Comparison of ENCODE assay signal across 10 cellular contexts in genomic region chr3:12180218-12180617, GRCh38. TPM values are rescaled to one million over a fixed set of nuclear protein-coding genes. Genes with fewer than 3 reads are reported as not detected.
DNase-seq lines count a peak whose midpoint lies in the region; ATAC-seq and TF ChIP-seq lines count a peak whose summit lies in the region.
"Had no signal": no experiment of that assay in that cellular context is flagged by ENCODE, and none has a peak within 500 bp of the region (broad histone marks: within the 10 kb centered on the region; RNA-seq: fewer than 3 reads in every experiment).

No MANE protein-coding gene starts in this region.

- H3K9me3 Mint-ChIP-seq in natural killer cell treated with Interleukin-12 subunit alpha and Interleukin-12 subunit beta and Interleukin-15 and Interleukin-18, amount 100 ng/mL, for 72 hours = no peaks in the 10 kb centered on the region

- H3K4me3 Mint-ChIP-seq in natural killer cell treated with Interleukin-12 subunit alpha and Interleukin-12 subunit beta and Interleukin-15 and Interleukin-18, amount 100 ng/mL, for 72 hours = no peak overlapping the region

- no peaks in the 10 kb centered on the region for H3K4me1 Mint-ChIP-seq in natural killer cell treated with Interleukin-12 subunit alpha and Interleukin-12 subunit beta and Interleukin-15 and Interleukin-18, amount 100 ng/mL, for 72 hours (ENCODE audit: low read depth in 2 of 2)

- 43 to 51% methylated on average over 3 of the region's 6 CpGs for WGBS in transverse colon (ENCODE audit: low coverage in 1 of 2), 2 donors

- TF ChIP-seq CTCF in brain microvascular endothelial cell (IDR thresholded peaks at IDR 0.05; ENCODE audit: low read depth, low read length, missing control alignments) (no peak), transverse colon (IDR thresholded peaks at IDR 0.05) (peak in 2 of 5 experiments; percentile 32 to 48)

- DNase-seq in DMS53 (lab: John Stamatoyannopoulos, UW) = peak; percentile 4
- no peak for DNase-seq in DMS53 treated with DMSO at 0.1 percent for 48 hours (lab: John Stamatoyannopoulos, UW; ENCODE audit: unreplicated experiment)
- DNase-seq in brain microvascular endothelial cell = peak; percentile 84
- DNase-seq in iPS-NIHi11 (ENCODE audit: low spot score) = peak; percentile 53
- peak; percentile 69 for DNase-seq in transverse colon
- no peak for DNase-seq in natural killer cell treated with Interleukin-12 subunit alpha and Interleukin-12 subunit beta and Interleukin-15 and Interleukin-18, amount 100 ng/mL, for 72 hours (ENCODE audit: low spot score)
- no peak for DNase-seq in COLO668 (lab: John Stamatoyannopoulos, UW; ENCODE audit: unreplicated experiment)
- DNase-seq: activated CD4-positive, CD25-positive, alpha-beta regulatory T cell treated with anti-CD3 and anti-CD28 coated beads, Interleukin-2, amount 50 U/mL, for 72 hours had no signal

- intact Hi-C loops in transverse colon (cut with DNase I; ENCODE audit: low total_unique reads) = no loop called here

- ATAC-seq in natural killer cell treated with Interleukin-12 subunit alpha and Interleukin-12 subunit beta and Interleukin-15 and Interleukin-18, amount 100 ng/mL, for 72 hours = no peak
- no peak for ATAC-seq in HG03565 (IDR thresholded peaks at IDR 0.05; ENCODE audit: unreplicated experiment)

- no peaks in the 10 kb centered on the region for H3K36me3 ChIP-seq in brain microvascular endothelial cell (replicated peaks)
- H3K36me3 ChIP-seq in transverse colon = no peaks in the 10 kb centered on the region
- H3K36me3 ChIP-seq: prostate gland had no signal

- H3K27ac Mint-ChIP-seq in natural killer cell treated with Interleukin-12 subunit alpha and Interleukin-12 subunit beta and Interleukin-15 and Interleukin-18, amount 100 ng/mL, for 72 hours = no peak overlapping the region

- peaks cover 0 to 20% (median 4%) of the 10 kb centered on the region in 4 donors for H3K4me1 ChIP-seq in transverse colon

- H3K27me3 Mint-ChIP-seq in natural killer cell treated with Interleukin-12 subunit alpha and Interleukin-12 subunit beta and Interleukin-15 and Interleukin-18, amount 100 ng/mL, for 72 hours = peaks cover 0 to 3% of the 10 kb centered on the region in 2 donors

- TF ChIP-seq EP300 in transverse colon (IDR thresholded peaks at IDR 0.05; ENCODE audit: low read depth) = no peak

- H3K4me3 ChIP-seq in brain microvascular endothelial cell (ENCODE audit: low read depth, low read length) = no peak overlapping the region
- no peak overlapping the region for H3K4me3 ChIP-seq in transverse colon
- H3K4me3 ChIP-seq: prostate gland had no signal

- no peak for TF ChIP-seq POLR2A in transverse colon (IDR thresholded peaks at IDR 0.05)

- in situ Hi-C loops in brain microvascular endothelial cell (cut with HindIII; ENCODE audit: low pct_ligation_motif_present, low sequenced_read_pairs) (loop anchor here (25.0 kb wide), 1 partner anchor 282 kb away; no protein-coding TSS in a partner anchor), transverse colon (cut with MboI; ENCODE audit: low pct_ligation_motif_present in 1 of 4, low pct_unique_long_range_greater_than_20kb in 1 of 4, low sequenced_read_pairs in 3 of 4) (no loop called here)

- H3K9me3 ChIP-seq in transverse colon = no peaks in the 10 kb centered on the region
- H3K9me3 ChIP-seq: prostate gland had no signal

- peak overlapping the region; percentile 54 for H3K27ac ChIP-seq in brain microvascular endothelial cell
- H3K27ac ChIP-seq in transverse colon = peak overlapping the region; percentile 16 to 63 (median 47)
- H3K27ac ChIP-seq: prostate gland had no signal

- H3K27me3 ChIP-seq in brain microvascular endothelial cell (replicated peaks) = no peaks in the 10 kb centered on the region
- H3K27me3 ChIP-seq in transverse colon = no peaks in the 10 kb centered on the region

- no peaks in the 10 kb centered on the region for H3K36me3 Mint-ChIP-seq in natural killer cell treated with Interleukin-12 subunit alpha and Interleukin-12 subunit beta and Interleukin-15 and Interleukin-18, amount 100 ng/mL, for 72 hours

RNA-seq across cellular contexts. Expression of gene TIMP4, which starts 21.5 kb away (rescaled TPM):
- 1 to 10 TPM; 1.1 to 7.9 (median 5.1) TPM for total RNA-seq in transverse colon
- not detected for total RNA-seq in natural killer cell treated with Interleukin-12 subunit alpha and Interleukin-12 subunit beta and Interleukin-15 and Interleukin-18, amount 100 ng/mL, for 72 hours

Comparison
In these comparisons a context has a peak if more than half of its experiments do, and no peak if none do; other contexts are left out.
1. DNase-seq: peak in DMS53 (single experiment), brain microvascular endothelial cell (single experiment), iPS-NIHi11 (single experiment) and transverse colon (single experiment); none in DMS53 treated with DMSO at 0.1 percent for 48 hours (single experiment), natural killer cell treated with Interleukin-12 subunit alpha and Interleukin-12 subunit beta and Interleukin-15 and Interleukin-18, amount 100 ng/mL, for 72 hours (single experiment) and COLO668 (single experiment).